ENCODE assay signal across 8 cellular contexts in genomic region chr20:9359561-9360308, GRCh38.
DNase-seq lines count a peak whose midpoint lies in the region; ATAC-seq lines count a peak whose summit lies in the region.

No MANE protein-coding gene starts in this region.

- intact Hi-C loops in right cardiac atrium (cut with DNase I), result loop anchor here (2.0 to 10.0 kb wide), 8 partner anchors 285 to 575 kb away; partner anchors contain the start of gene PLCB4 (in 1 of the 4)

- WGBS in right cardiac atrium, result 44% methylated on average over 14 of the region's 14 CpGs

- H3K4me3 ChIP-seq in adipocyte (ENCODE audit: low read length) (no peak overlapping the region), right cardiac atrium (ENCODE audit: low read length) (no peak overlapping the region)

- DNase-seq in GM04504 (ENCODE audit: low read depth) (peak; percentile 65), NAMALWA (ENCODE audit: low spot score) (peak; percentile 34), adipocyte (ENCODE audit: low read depth) (peak; percentile 79), right cardiac atrium (peak; percentile 26 to 70 (median 40)), smooth muscle cell of the brain vasculature (ENCODE audit: low read depth, low spot score) (peak; percentile 52)
- DNase-seq in activated naive CD4-positive, alpha-beta T cell (lab: John Stamatoyannopoulos, UW), result no peak

- no peaks in the 10 kb centered on the region for H3K36me3 ChIP-seq in adipocyte (ENCODE audit: control insufficient read depth, insufficient read depth, low read length, severe bottlenecking)

- H3K27me3 ChIP-seq in adipocyte (replicated peaks; ENCODE audit: control insufficient read depth, insufficient read depth, low read length) (no peaks in the 10 kb centered on the region), right cardiac atrium (ENCODE audit: control insufficient read depth, insufficient read depth) (no peaks in the 10 kb centered on the region)

- peak; percentile 73 to 80 for ATAC-seq in right cardiac atrium
- no peak for ATAC-seq in HG02870 (IDR thresholded peaks at IDR 0.05; ENCODE audit: unreplicated experiment)
- no peak for ATAC-seq in GM18907 (IDR thresholded peaks at IDR 0.05; ENCODE audit: unreplicated experiment)

- H3K9me3 ChIP-seq in adipocyte (ENCODE audit: control insufficient read depth, low read length) (no peaks in the 10 kb centered on the region), right cardiac atrium (ENCODE audit: control insufficient read depth, low read length) (no peaks in the 10 kb centered on the region)

- H3K4me1 ChIP-seq in adipocyte (ENCODE audit: control insufficient read depth, insufficient read depth, low read length) (peaks cover 13% of the 10 kb centered on the region), right cardiac atrium (ENCODE audit: control insufficient read depth, insufficient read depth, low read length) (no peaks in the 10 kb centered on the region)

- no peak overlapping the region for H3K27ac ChIP-seq in right cardiac atrium (ENCODE audit: low read length)

- H3K9ac ChIP-seq in adipocyte (ENCODE audit: low read length), result no peak overlapping the region

Comparison
In these comparisons a context has a peak if more than half of its experiments do, and no peak if none do; other contexts are left out.
1. DNase-seq: peak in GM04504 (single experiment), NAMALWA (single experiment), adipocyte (single experiment), right cardiac atrium (3 of 3) and smooth muscle cell of the brain vasculature (single experiment); none in activated naive CD4-positive, alpha-beta T cell (0 of 4).
2. ATAC-seq: peak in right cardiac atrium (2 of 2); none in HG02870 (single experiment) and GM18907 (single experiment).